Comparison of ENCODE assay signal across 8 cellular contexts in the genomic region with DNA sequence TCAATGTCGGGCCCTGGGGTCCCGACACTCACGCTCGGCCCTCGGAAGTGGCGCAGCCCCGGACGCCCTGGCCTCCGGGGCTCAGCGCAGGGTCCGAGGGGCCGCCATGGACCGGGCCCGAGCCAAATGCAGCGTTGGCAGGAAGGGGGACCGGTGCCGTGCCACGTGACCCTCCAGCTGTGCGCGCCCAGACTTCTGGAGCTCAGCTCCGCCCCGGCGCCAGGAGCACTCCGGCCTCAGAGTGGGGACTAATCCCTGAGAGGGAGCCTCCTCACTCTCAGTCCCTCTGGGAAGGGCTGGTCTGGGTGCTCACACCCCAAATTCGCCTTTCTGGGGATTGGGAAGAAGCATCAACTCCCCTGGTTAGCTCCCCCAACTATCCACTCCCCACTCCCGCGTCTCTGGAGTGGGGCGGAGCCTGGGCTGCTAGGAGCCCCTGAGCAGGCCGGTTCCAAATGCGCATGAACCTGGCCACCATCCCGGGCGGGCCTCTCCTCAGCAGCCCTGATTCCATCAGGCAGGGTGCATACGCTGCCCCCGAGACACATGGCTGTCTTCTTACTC. TPM values are rescaled to one million over a fixed set of nuclear protein-coding genes. Genes with fewer than 3 reads are reported as not detected.
DNase-seq lines count a peak whose midpoint lies in the region; ATAC-seq and TF ChIP-seq lines count a peak whose summit lies in the region.

Gene B3GNT9 (minus strand): TSS at position 166 of the 564 bp plus-strand sequence. CDS start 513 bp downstream, outside the sequence.

- no peaks in the 10 kb centered on the region for H3K36me3 ChIP-seq in MM.1S (replicated peaks; ENCODE audit: insufficient read depth, low read length)

- H3K79me2 ChIP-seq in MM.1S (ENCODE audit: low read length), result 0 out of 2 replicates have a peak, but pooled peaks cover 4% of the 10 kb centered on the region

- H3K27ac Mint-ChIP-seq in activated T-cell treated with anti-CD3 and anti-CD28 coated beads, Interleukin-2, amount 50 U/mL, for 72 hours, result peak within 1 kb of the TSS; percentile 68
- peak within 1 kb of the TSS; percentile 92 to 99 (median 99) for H3K27ac Mint-ChIP-seq in nephron

- H3K4me2 ChIP-seq in MM.1S (ENCODE audit: low read depth, low read length), result peak within 1 kb of the TSS; percentile 91

- peak within 1 kb of the TSS; percentile 63 for H3K9ac ChIP-seq in MM.1S (ENCODE audit: low read length)

- peaks cover 23% of the 10 kb centered on the region for H3K27me3 Mint-ChIP-seq in activated T-cell treated with anti-CD3 and anti-CD28 coated beads, Interleukin-2, amount 50 U/mL, for 72 hours (ENCODE audit: low read depth)
- peaks cover 43% of the 10 kb centered on the region for H3K27me3 Mint-ChIP-seq in nephron (ENCODE audit: low read depth)

- ATAC-seq in GM19452 (IDR thresholded peaks at IDR 0.05; ENCODE audit: unreplicated experiment) (peak; percentile 64), foreskin keratinocyte (peak; percentile 72)
- peak; percentile 33 to 49 for ATAC-seq in activated T-cell treated with anti-CD3 and anti-CD28 coated beads, Interleukin-2, amount 50 U/mL, for 72 hours (replicated peaks in 1 of 2)

- no peaks in the 10 kb centered on the region for H4K20me1 ChIP-seq in MM.1S (ENCODE audit: insufficient read depth, low read length)

- peak within 1 kb of the TSS; percentile 80 to 81 for H3K4me3 Mint-ChIP-seq in activated T-cell treated with anti-CD3 and anti-CD28 coated beads, Interleukin-2, amount 50 U/mL, for 72 hours
- H3K4me3 Mint-ChIP-seq in nephron, result peak within 1 kb of the TSS; percentile 83 to 91 (median 91)

- H3K27ac ChIP-seq in MM.1S (ENCODE audit: low read length), result peak within 1 kb of the TSS; percentile 8; the same call in 1 of the 2 replicates
- no peak within 1 kb of the TSS for H3K27ac ChIP-seq in foreskin keratinocyte

- no peaks in the 10 kb centered on the region for H3K9me2 ChIP-seq in MM.1S (replicated peaks; ENCODE audit: insufficient read depth, low read length)

- H3K4me1 Mint-ChIP-seq in activated T-cell treated with anti-CD3 and anti-CD28 coated beads, Interleukin-2, amount 50 U/mL, for 72 hours (ENCODE audit: low read depth), result peaks cover 28% of the 10 kb centered on the region
- peaks cover 20% of the 10 kb centered on the region for H3K4me1 Mint-ChIP-seq in nephron

- H3K4me1 ChIP-seq in MM.1S (ENCODE audit: low read length) (peaks cover 5% of the 10 kb centered on the region), foreskin keratinocyte (peaks cover 4% of the 10 kb centered on the region)

- DNase-seq in DMS153 treated with DMSO at 0.1 percent for 48 hours (lab: John Stamatoyannopoulos, UW; ENCODE audit: unreplicated experiment) (peak; percentile 45), MM.1S (peak; percentile 72), foreskin keratinocyte (peak in 1 of 2 donors; percentile 61), GDM1 (lab: John Stamatoyannopoulos, UW) (no peak), ecto neural progenitor cell (ENCODE audit: low spot score) (no peak)
- peak in 1 of 2 donors; percentile 50 for DNase-seq in activated T-cell treated with anti-CD3 and anti-CD28 coated beads, Interleukin-2, amount 50 U/mL, for 72 hours

- no peaks in the 10 kb centered on the region for H3K9me3 Mint-ChIP-seq in activated T-cell treated with anti-CD3 and anti-CD28 coated beads, Interleukin-2, amount 50 U/mL, for 72 hours
- no peaks in the 10 kb centered on the region for H3K9me3 Mint-ChIP-seq in nephron

- peak within 1 kb of the TSS; percentile 85 for H2AFZ ChIP-seq in MM.1S (ENCODE audit: low read length)

- H3K36me3 Mint-ChIP-seq in activated T-cell treated with anti-CD3 and anti-CD28 coated beads, Interleukin-2, amount 50 U/mL, for 72 hours (ENCODE audit: insufficient read depth in 2 of 2), result peaks cover 3 to 12% of the 10 kb centered on the region in 2 donors
- peaks cover 31% of the 10 kb centered on the region for H3K36me3 Mint-ChIP-seq in nephron (ENCODE audit: low read depth)

- H3K4me3 ChIP-seq in MM.1S (ENCODE audit: low read length), result peak within 1 kb of the TSS; percentile 77

- peaks cover 13% of the 10 kb centered on the region; the same call in 1 of the 2 replicates for H3F3A ChIP-seq in MM.1S (ENCODE audit: insufficient read depth, low read length)

- H3K27me3 ChIP-seq in MM.1S (replicated peaks; ENCODE audit: insufficient read depth, low read length), result no peaks in the 10 kb centered on the region
- no peaks in the 10 kb centered on the region for H3K27me3 ChIP-seq in foreskin keratinocyte

- H3K9me3 ChIP-seq in MM.1S (replicated peaks; ENCODE audit: insufficient read depth, low read length), result no peaks in the 10 kb centered on the region

- TF ChIP-seq CTCF in MM.1S (IDR thresholded peaks at IDR 0.05; ENCODE audit: low read length) (no peak), foreskin keratinocyte (conservative IDR thresholded peaks at IDR 0.05) (no peak), nephron (IDR thresholded peaks at IDR 0.05; ENCODE audit: unreplicated experiment in 3 of 3) (no peak)

RNA-seq across cellular contexts. Expression of gene B3GNT9, which starts in this region (rescaled TPM):
- total RNA-seq in activated T-cell treated with anti-CD3 and anti-CD28 coated beads, Interleukin-2, amount 50 U/mL, for 72 hours, result 1 to 10 TPM; 5.7 to 7.5 TPM
- 9.0 and 12.1 TPM in 2 replicates for total RNA-seq in foreskin keratinocyte
- 7.9 and 9.6 TPM in 2 replicates for polyA plus RNA-seq in foreskin keratinocyte

Comparison
In these comparisons a context has a peak if more than half of its experiments do, and no peak if none do; other contexts are left out.
1. DNase-seq: peak in DMS153 treated with DMSO at 0.1 percent for 48 hours (single experiment) and MM.1S (single experiment); none in GDM1 (single experiment) and ecto neural progenitor cell (single experiment).
2. Peak in every context shown above with its lines, with median percentiles within 50 percentile points of each other: ATAC-seq.